6 cellular contexts compared by ENCODE assay signal in the genomic region with DNA sequence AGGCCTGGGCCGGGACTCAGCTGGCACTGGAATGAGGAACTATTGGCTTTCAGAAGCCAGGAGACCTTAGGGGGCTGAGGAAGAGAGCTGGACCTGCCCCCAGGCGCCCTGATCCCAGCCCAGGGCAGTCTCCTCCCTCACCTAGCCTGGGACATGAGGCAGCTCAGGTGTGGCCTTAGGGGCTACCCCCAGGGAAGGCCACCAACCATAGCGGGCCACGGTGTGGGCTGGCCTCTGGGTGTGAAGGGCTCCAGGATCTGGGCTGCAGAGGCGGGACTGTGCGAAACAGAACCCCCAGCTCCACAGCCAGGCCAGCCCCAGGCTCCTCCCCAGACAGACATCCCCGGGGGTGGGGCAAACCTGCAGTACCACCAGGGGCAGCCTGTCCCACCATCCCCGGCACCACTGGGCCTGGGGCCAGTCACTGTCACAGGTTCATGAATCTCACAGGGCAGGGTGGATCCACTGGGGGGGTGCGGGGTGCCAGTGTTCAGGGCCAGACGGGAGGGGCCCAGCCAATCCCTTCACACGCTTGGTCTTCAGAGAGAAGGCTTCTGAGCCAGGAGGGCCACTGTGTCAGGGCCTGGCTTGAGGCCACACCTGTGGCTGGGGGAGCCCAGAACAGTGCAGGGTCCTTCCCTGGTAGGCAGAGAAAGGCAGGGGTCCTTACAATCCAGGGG. TPM values are rescaled to one million over a fixed set of nuclear protein-coding genes. Genes with fewer than 3 reads are reported as not detected.
DNase-seq lines count a peak whose midpoint lies in the region; ATAC-seq and TF ChIP-seq lines count a peak whose summit lies in the region.

No MANE protein-coding gene starts in this region.

- peaks cover 67% of the 10 kb centered on the region for H3K4me1 ChIP-seq in Loucy (ENCODE audit: insufficient read depth, low read length, poor library complexity, severe bottlenecking)

- H2AFZ ChIP-seq in Loucy (ENCODE audit: low read length) = no peak overlapping the region

- peak overlapping the region; percentile 63 for H3K9ac ChIP-seq in Loucy (ENCODE audit: low read depth, low read length, poor library complexity, severe bottlenecking)

- no peaks in the 10 kb centered on the region for H3K36me3 ChIP-seq in Loucy (ENCODE audit: insufficient read depth, low read length)

- H3K9me3 ChIP-seq in Loucy (ENCODE audit: insufficient read depth, low read depth, low read length) = no peaks in the 10 kb centered on the region

- peak overlapping the region; percentile 81 for H3K4me2 ChIP-seq in Loucy (ENCODE audit: low read depth, low read length, poor library complexity, severe bottlenecking)

- no peak for ATAC-seq in GM19351 (IDR thresholded peaks at IDR 0.05; ENCODE audit: unreplicated experiment)
- ATAC-seq in HG03175 (IDR thresholded peaks at IDR 0.05; ENCODE audit: unreplicated experiment) = no peak
- ATAC-seq in HG03039 (IDR thresholded peaks at IDR 0.05; ENCODE audit: unreplicated experiment) = no peak

- H3K27me3 ChIP-seq in Loucy (ENCODE audit: insufficient read depth, low read length, poor library complexity, severe bottlenecking) = no peaks in the 10 kb centered on the region

- peaks cover 50% of the 10 kb centered on the region for H3K79me2 ChIP-seq in Loucy (ENCODE audit: insufficient read depth, low read length)

- H3K4me3 ChIP-seq in Loucy (ENCODE audit: low read length, poor library complexity, severe bottlenecking) = peak overlapping the region; percentile 64
- H3K4me3 ChIP-seq in epithelial cell of proximal tubule (ENCODE audit: low read depth, low read length) = peak overlapping the region; percentile 19
- H3K4me3 ChIP-seq in skin epidermis = peak overlapping the region in 4 of 7 experiments; percentile 12 to 93 (median 70)

- H3K9me2 ChIP-seq in Loucy (replicated peaks; ENCODE audit: low read depth, low read length) = no peaks in the 10 kb centered on the region

- H4K20me1 ChIP-seq in Loucy (ENCODE audit: insufficient read depth, low read length, poor library complexity, severe bottlenecking) = peaks cover 10% of the 10 kb centered on the region

- DNase-seq in epithelial cell of proximal tubule (ENCODE audit: low read depth) = no peak

- peak overlapping the region; percentile 25 to 99 (median 95) for H3K27ac ChIP-seq in skin epidermis

- TF ChIP-seq CTCF in Loucy (conservative IDR thresholded peaks at IDR 0.05; ENCODE audit: low read length) = no peak; the same call in 1 of the 2 replicates
- TF ChIP-seq CTCF in epithelial cell of proximal tubule (conservative IDR thresholded peaks at IDR 0.05; ENCODE audit: low read depth, low read length) = no peak

- 0 out of 2 replicates have a peak, but pooled peaks cover 5% of the 10 kb centered on the region for H3F3A ChIP-seq in Loucy (ENCODE audit: low read depth)

RNA-seq across cellular contexts. Expression of a gene that starts 3.5 kb away (rescaled TPM):
- 113 and 177 TPM in 2 replicates for total RNA-seq in epithelial cell of proximal tubule

RNA-seq across cellular contexts. Expression of a gene that starts 22.8 kb away (rescaled TPM):
- total RNA-seq in epithelial cell of proximal tubule = 1.2 and 4.4 TPM in 2 replicates

RNA-seq across cellular contexts. Expression of a gene that starts 33.8 kb away (rescaled TPM):
- total RNA-seq in epithelial cell of proximal tubule = 5.4 and 8.4 TPM in 2 replicates

RNA-seq across cellular contexts. Expression of a gene that starts 39.1 kb away (rescaled TPM):
- total RNA-seq in epithelial cell of proximal tubule = 35.7 and 49.3 TPM in 2 replicates

RNA-seq across cellular contexts. Expression of a gene that starts 42.5 kb away (rescaled TPM):
- 33.9 and 56.0 TPM in 2 replicates for total RNA-seq in epithelial cell of proximal tubule

Comparison
In these comparisons a context has a peak if more than half of its experiments do, and no peak if none do; other contexts are left out.
1. H3K4me3 ChIP-seq: peak in every context shown above with its lines; median percentile 70 in skin epidermis; 64 in Loucy; 19 in epithelial cell of proximal tubule.